In genomic region chr10:58282615-58283014, GRCh38 we compare ENCODE assay signal across 8 cellular contexts. TPM values are rescaled to one million over a fixed set of nuclear protein-coding genes. Genes with fewer than 3 reads are reported as not detected.
A peak's percentile ranks its signal among the peaks of the same experiment; 100 is the strongest.
DNase-seq lines count a peak whose midpoint lies in the region; ATAC-seq and TF ChIP-seq lines count a peak whose summit lies in the region.

No MANE protein-coding gene starts in this region.

- H3K9me3 Mint-ChIP-seq in CD14-positive monocyte, result peaks cover 0 to 2% (median 0%) of the 10 kb centered on the region in 7 donors
- no peaks in the 10 kb centered on the region for H3K9me3 Mint-ChIP-seq in activated CD8-positive, alpha-beta T cell treated with anti-CD3 and anti-CD28 coated beads for 36 hours
- no peaks in the 10 kb centered on the region for H3K9me3 Mint-ChIP-seq in nephron progenitor cell

- CTCF ChIA-PET in activated CD8-positive, alpha-beta T cell treated with anti-CD3 and anti-CD28 coated beads for 36 hours (lab: Charles Lee), result interaction anchor here (1.6 kb wide), 1 partner anchor 105 kb away, joined by 5 read pairs; no protein-coding TSS in a partner anchor

- DNase-seq in CD14-positive monocyte (ENCODE audit: low spot score) (peak; percentile 47), sciatic nerve (ENCODE audit: low spot score) (no peak), stomach (no peak), thyroid gland (no peak), nephron progenitor cell (no peak)
- DNase-seq in activated CD8-positive, alpha-beta T cell treated with anti-CD3 and anti-CD28 coated beads for 36 hours, result peak; percentile 51

- H3K4me3 Mint-ChIP-seq in CD14-positive monocyte (peak overlapping the region in 1 of 2 donors; percentile 72), nephron progenitor cell (no peak overlapping the region)
- H3K4me3 Mint-ChIP-seq in activated CD8-positive, alpha-beta T cell treated with anti-CD3 and anti-CD28 coated beads for 36 hours, result peak overlapping the region; percentile 28

- POLR2A ChIA-PET in activated CD8-positive, alpha-beta T cell treated with anti-CD3 and anti-CD28 coated beads for 36 hours (lab: Charles Lee), result no interaction called here

- H3K36me3 ChIP-seq in stomach (peaks cover 0 to 15% (median 13%) of the 10 kb centered on the region in 4 donors), thyroid gland (peaks cover 0 to 4% of the 10 kb centered on the region in 2 donors)

- TF ChIP-seq POLR2A in stomach (IDR thresholded peaks at IDR 0.05) (no peak), thyroid gland (IDR thresholded peaks at IDR 0.05) (no peak)

- H3K9me3 ChIP-seq in stomach (no peaks in the 10 kb centered on the region), thyroid gland (no peaks in the 10 kb centered on the region)

- H3K4me1 Mint-ChIP-seq in CD14-positive monocyte (peaks cover 21% of the 10 kb centered on the region), nephron progenitor cell (no peaks in the 10 kb centered on the region)
- peaks cover 41% of the 10 kb centered on the region for H3K4me1 Mint-ChIP-seq in activated CD8-positive, alpha-beta T cell treated with anti-CD3 and anti-CD28 coated beads for 36 hours (ENCODE audit: low read depth)

- H3K36me3 Mint-ChIP-seq in CD14-positive monocyte (peaks cover 3 to 10% of the 10 kb centered on the region in 2 donors), nephron progenitor cell (ENCODE audit: low read depth) (peaks cover 41% of the 10 kb centered on the region)
- H3K36me3 Mint-ChIP-seq in activated CD8-positive, alpha-beta T cell treated with anti-CD3 and anti-CD28 coated beads for 36 hours (ENCODE audit: low read depth), result peaks cover 41% of the 10 kb centered on the region

- WGBS in stomach, 5 donors, result 62 to 76% (median 65%) methylated on average over 3 of the region's 3 CpGs
- 74 to 78% methylated on average over 3 of the region's 3 CpGs for WGBS in thyroid gland, 2 donors

- no peak for TF ChIP-seq EP300 in stomach (IDR thresholded peaks at IDR 0.05)

- no peak for TF ChIP-seq CTCF in CD14-positive monocyte (IDR thresholded peaks at IDR 0.05)
- no peak for TF ChIP-seq CTCF in activated CD8-positive, alpha-beta T cell treated with anti-CD3 and anti-CD28 coated beads for 36 hours (IDR thresholded peaks at IDR 0.05)
- no peak for TF ChIP-seq CTCF in stomach (IDR thresholded peaks at IDR 0.05)
- TF ChIP-seq CTCF in thyroid gland (IDR thresholded peaks at IDR 0.05), result no peak
- TF ChIP-seq CTCF in nephron progenitor cell (IDR thresholded peaks at IDR 0.05), result no peak

- ATAC-seq in GM19397 (IDR thresholded peaks at IDR 0.05; ENCODE audit: unreplicated experiment) (peak; percentile 96), HG03196 (IDR thresholded peaks at IDR 0.05; ENCODE audit: unreplicated experiment) (peak; percentile 98), sciatic nerve (peak; percentile 44)
- ATAC-seq in activated CD8-positive, alpha-beta T cell treated with anti-CD3 and anti-CD28 coated beads for 36 hours, result peak; percentile 94

- H3K27ac ChIP-seq in stomach, result peak overlapping the region in 1 of 5 donors; percentile 52
- no peak overlapping the region for H3K27ac ChIP-seq in thyroid gland

- H3K27me3 Mint-ChIP-seq in CD14-positive monocyte (ENCODE audit: low read depth in 3 of 3) (peaks cover 0 to 1% (median 0%) of the 10 kb centered on the region in 3 donors), nephron progenitor cell (ENCODE audit: low read depth, poor library complexity) (no peaks in the 10 kb centered on the region)
- no peaks in the 10 kb centered on the region for H3K27me3 Mint-ChIP-seq in activated CD8-positive, alpha-beta T cell treated with anti-CD3 and anti-CD28 coated beads for 36 hours

- H3K27ac Mint-ChIP-seq in CD14-positive monocyte (peak overlapping the region; percentile 81 to 93 (median 88)), nephron progenitor cell (no peak overlapping the region)
- H3K27ac Mint-ChIP-seq in activated CD8-positive, alpha-beta T cell treated with anti-CD3 and anti-CD28 coated beads for 36 hours, result peak overlapping the region; percentile 86

- H3K4me1 ChIP-seq in stomach, result peaks cover 0 to 29% (median 11%) of the 10 kb centered on the region in 4 donors
- H3K4me1 ChIP-seq in thyroid gland, result peaks cover 0 to 3% of the 10 kb centered on the region in 2 donors

- H3K4me3 ChIP-seq in stomach (no peak overlapping the region), thyroid gland (replicated peaks in 1 of 3) (no peak overlapping the region)

- no peaks in the 10 kb centered on the region for H3K27me3 ChIP-seq in stomach
- no peaks in the 10 kb centered on the region for H3K27me3 ChIP-seq in thyroid gland

- intact Hi-C loops in CD14-positive monocyte (cut with micrococcal nuclease) (loop anchor here in 1 of 2 donors (2.0 kb wide), 1 partner anchor 16 kb away; the partner anchor contains the start of gene IPMK), sciatic nerve (cut with DNase I) (no loop called here), stomach (cut with DNase I; ENCODE audit: low total_unique reads) (no loop called here), thyroid gland (cut with DNase I) (no loop called here)
- intact Hi-C loops in activated CD8-positive, alpha-beta T cell treated with anti-CD3 and anti-CD28 coated beads for 36 hours (cut with micrococcal nuclease), result loop anchor here (5.0 kb wide), 1 partner anchor 105 kb away; the partner anchor contains the start of gene TFAM

RNA-seq across cellular contexts. Expression of gene CISD1, which starts 13.7 kb away (rescaled TPM):
- 10 to 100 TPM; 24.9 to 29.4 TPM for polyA plus RNA-seq in CD14-positive monocyte
- total RNA-seq in activated CD8-positive, alpha-beta T cell treated with anti-CD3 and anti-CD28 coated beads for 36 hours, result 10 to 100 TPM; 49.7 to 58.2 TPM
- total RNA-seq in sciatic nerve, result 16.1 TPM
- total RNA-seq in stomach, result 10 to 100 TPM in 2 of 5 donors, 1 to 10 TPM in 3; 1.2 to 93.6 (median 8.2) TPM
- 10 to 100 TPM; 13.3 to 33.2 (median 28.0) TPM for polyA plus RNA-seq in stomach
- total RNA-seq in thyroid gland, result 10 to 100 TPM; 12.1 to 32.4 (median 29.0) TPM

RNA-seq across cellular contexts. Expression of gene IPMK, which starts 14.9 kb away (rescaled TPM):
- 10 to 100 TPM in 1 of 2 donors, 1 to 10 TPM in 1; 8.8 to 10.9 TPM for polyA plus RNA-seq in CD14-positive monocyte
- total RNA-seq in activated CD8-positive, alpha-beta T cell treated with anti-CD3 and anti-CD28 coated beads for 36 hours, result 10 to 100 TPM in 1 of 2 experiments, 1 to 10 TPM in 1; 9.5 to 10.3 TPM
- total RNA-seq in sciatic nerve, result 7.2 TPM
- total RNA-seq in stomach, result 10 to 100 TPM in 1 of 5 donors, 1 to 10 TPM in 3, not detected in 1; 4.1 to 15.6 (median 5.5) TPM
- polyA plus RNA-seq in stomach, result 1 to 10 TPM; 1.8 to 4.0 (median 1.9) TPM
- 10 to 100 TPM in 1 of 4 donors, 1 to 10 TPM in 3; 6.3 to 11.7 (median 8.5) TPM for total RNA-seq in thyroid gland

RNA-seq across cellular contexts. Expression of gene UBE2D1, which starts 52.2 kb away (rescaled TPM):
- polyA plus RNA-seq in CD14-positive monocyte, result 100 to 1,000 TPM; 107 to 119 TPM
- 10 to 100 TPM; 12.1 to 12.8 TPM for total RNA-seq in activated CD8-positive, alpha-beta T cell treated with anti-CD3 and anti-CD28 coated beads for 36 hours
- total RNA-seq in sciatic nerve, result 16.8 TPM
- total RNA-seq in stomach, result 10 to 100 TPM in 2 of 5 donors, 1 to 10 TPM in 3; 7.0 to 16.5 (median 9.6) TPM
- 1 to 10 TPM; 6.9 to 9.5 (median 7.3) TPM for polyA plus RNA-seq in stomach
- 10 to 100 TPM; 11.3 to 25.4 (median 18.7) TPM for total RNA-seq in thyroid gland

Comparison
In these comparisons a context has a peak if more than half of its experiments do, and no peak if none do; other contexts are left out.
1. DNase-seq: peak in CD14-positive monocyte (single experiment) and activated CD8-positive, alpha-beta T cell treated with anti-CD3 and anti-CD28 coated beads for 36 hours (single experiment); none in sciatic nerve (single experiment), stomach (single experiment), thyroid gland (0 of 2) and nephron progenitor cell (single experiment).
2. ATAC-seq: peak in every context shown above with its lines; median percentile 98 in HG03196; 96 in GM19397; 94 in activated CD8-positive, alpha-beta T cell treated with anti-CD3 and anti-CD28 coated beads for 36 hours; 44 in sciatic nerve.